38 cellular contexts compared by ENCODE assay signal in the genomic region with DNA sequence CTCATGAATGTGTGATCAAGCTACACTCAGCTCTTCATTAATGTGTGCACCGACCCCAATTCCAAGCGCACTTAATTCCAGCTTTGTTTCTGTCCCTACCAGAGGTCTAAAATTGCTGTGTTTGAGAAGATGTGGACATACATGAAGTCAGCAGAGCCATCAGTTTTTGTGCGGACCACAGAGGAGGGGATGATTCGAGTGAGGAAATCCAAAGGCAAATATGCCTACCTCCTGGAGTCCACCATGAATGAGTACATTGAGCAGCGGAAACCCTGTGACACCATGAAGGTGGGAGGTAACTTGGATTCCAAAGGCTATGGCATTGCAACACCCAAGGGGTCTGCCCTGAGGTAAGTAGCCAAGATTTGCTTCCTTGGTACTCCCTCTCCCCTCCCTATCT.
"Had no signal": no experiment of that assay in that cellular context is flagged by ENCODE, and none has a peak within 500 bp of the region (broad histone marks: within the 10 kb centered on the region; RNA-seq: fewer than 3 reads in every experiment).

No MANE protein-coding gene starts in this region.

- H3K27ac ChIP-seq: adrenal gland, ascending aorta, body of pancreas, brain microvascular endothelial cell, breast epithelium, cardiac muscle cell had no signal

- H3K27me3 ChIP-seq: adrenal gland, ascending aorta, body of pancreas, brain microvascular endothelial cell, breast epithelium, cardiac muscle cell had no signal

- H3K4me3 Mint-ChIP-seq: activated naive CD4-positive, alpha-beta T cell treated with anti-CD3 and anti-CD28 coated beads for 36 hours; activated naive CD4-positive, alpha-beta T cell treated with anti-CD3 and anti-CD28 coated beads, Interleukin-2, amount 10 ng/mL, durations not matched to agents 7 days and 5 days; activated naive CD4-positive, alpha-beta T cell treated with anti-CD3 and anti-CD28 coated beads, Interleukin-2, amount 50 U/mL, for 24 hours; activated naive CD8-positive, alpha-beta T cell; activated naive CD8-positive, alpha-beta T cell treated with anti-CD3 and anti-CD28 coated beads for 36 hours; activated naive CD8-positive, alpha-beta T cell treated with anti-CD3 and anti-CD28 coated beads, Interleukin-2, amount 10 ng/mL, durations not matched to agents 7 days and 5 days; activated naive CD8-positive, alpha-beta T cell treated with anti-CD3 and anti-CD28 coated beads, Interleukin-2, amount 50 U/mL, for 24 hours; activated T-cell treated with anti-CD3 and anti-CD28 coated beads, Interleukin-2, amount 50 U/mL, for 24 hours; activated T-cell treated with anti-CD3 and anti-CD28 coated beads, Interleukin-2, amount 50 U/mL, for 4 hours; activated T-cell treated with anti-CD3 and anti-CD28 coated beads, Interleukin-2, amount 50 U/mL, for 72 hours; activated T-helper 1 cell treated with anti-CD3 and anti-CD28 coated beads, Interleukin-12 subunit alpha, Interleukin-12 subunit beta, Interleukin-2, Interleukin-4 antibody, amounts not matched to agents 30 ng/mL and 10 ng/mL and 1 ng/mL, durations not matched to agents 14 hours and 24 hours and 36 hours; activated T-helper 17 cell treated with anti-CD3 and anti-CD28 coated beads, Interleukin-2, amount 50 U/mL, for 72 hours; brain; central memory CD8-positive, alpha-beta T cell had no signal

- H3K27ac Mint-ChIP-seq: activated naive CD4-positive, alpha-beta T cell treated with anti-CD3 and anti-CD28 coated beads for 36 hours; activated naive CD4-positive, alpha-beta T cell treated with anti-CD3 and anti-CD28 coated beads, Interleukin-2, amount 10 ng/mL, durations not matched to agents 7 days and 5 days; activated naive CD4-positive, alpha-beta T cell treated with anti-CD3 and anti-CD28 coated beads, Interleukin-2, amount 50 U/mL, for 24 hours; activated naive CD4-positive, alpha-beta T cell treated with anti-CD3 and anti-CD28 coated beads, Interleukin-2, amount 50 U/mL, for 72 hours; activated naive CD8-positive, alpha-beta T cell; activated naive CD8-positive, alpha-beta T cell treated with anti-CD3 and anti-CD28 coated beads for 36 hours; activated naive CD8-positive, alpha-beta T cell treated with anti-CD3 and anti-CD28 coated beads, Interleukin-2, amount 10 ng/mL, durations not matched to agents 7 days and 5 days; activated naive CD8-positive, alpha-beta T cell treated with anti-CD3 and anti-CD28 coated beads, Interleukin-2, amount 50 U/mL, for 24 hours; activated T-cell treated with anti-CD3 and anti-CD28 coated beads, Interleukin-2, amount 50 U/mL, for 24 hours; activated T-cell treated with anti-CD3 and anti-CD28 coated beads, Interleukin-2, amount 50 U/mL, for 72 hours; activated T-helper 1 cell treated with anti-CD3 and anti-CD28 coated beads, Interleukin-12 subunit alpha, Interleukin-12 subunit beta, Interleukin-2, Interleukin-4 antibody, amounts not matched to agents 30 ng/mL and 10 ng/mL and 1 ng/mL, durations not matched to agents 14 hours and 24 hours and 36 hours; activated T-helper 17 cell treated with anti-CD3 and anti-CD28 coated beads, Interleukin-2, amount 50 U/mL, for 72 hours; activated T-helper 2 cell treated with anti-CD3 and anti-CD28 coated beads, Interferon-gamma antibody, Interleukin-2, Interleukin-4, amounts not matched to agents 10 μg/mL and 5 μg/mL and 100 μg/mL, durations not matched to agents 14 hours and 24 hours and 36 hours; brain had no signal

- DNase-seq: activated effector memory CD4-positive, alpha-beta T cell treated with anti-CD3 and anti-CD28 coated beads, Interleukin-2, amount 50 U/mL, for 16 hours; activated effector memory CD4-positive, alpha-beta T cell treated with Interleukin-2 at 50 U/mL for 16 hours; activated gamma-delta T cell; activated gamma-delta T cell treated with Interleukin-2 at 50 U/mL for 16 hours; activated naive CD4-positive, alpha-beta T cell; activated naive CD4-positive, alpha-beta T cell treated with anti-CD3 and anti-CD28 coated beads for 36 hours; activated naive CD4-positive, alpha-beta T cell treated with anti-CD3 and anti-CD28 coated beads, Interleukin-2, amount 10 ng/mL, durations not matched to agents 7 days and 5 days; activated naive CD4-positive, alpha-beta T cell treated with anti-CD3 and anti-CD28 coated beads, Interleukin-2, amount 50 U/mL, for 16 hours; activated naive CD4-positive, alpha-beta T cell treated with Interleukin-2 at 50 U/mL for 16 hours; activated naive CD8-positive, alpha-beta T cell treated with anti-CD3 and anti-CD28 coated beads for 36 hours; activated naive CD8-positive, alpha-beta T cell treated with anti-CD3 and anti-CD28 coated beads, Interleukin-2, amount 10 ng/mL, durations not matched to agents 7 days and 5 days; activated naive CD8-positive, alpha-beta T cell treated with anti-CD3 and anti-CD28 coated beads, Interleukin-2, amount 50 U/mL, for 24 hours; activated T-cell treated with anti-CD3 and anti-CD28 coated beads for 4 hours; activated T-cell treated with anti-CD3 and anti-CD28 coated beads, Interleukin-2, amount 50 U/mL, for 1 hour; activated T-cell treated with anti-CD3 and anti-CD28 coated beads, Interleukin-2, amount 50 U/mL, for 24 hours; activated T-cell treated with anti-CD3 and anti-CD28 coated beads, Interleukin-2, amount 50 U/mL, for 4 hours; activated T-cell treated with anti-CD3 and anti-CD28 coated beads, Interleukin-2, amount 50 U/mL, for 72 hours; adrenal gland; amniotic stem cell; amygdala; anterior cingulate cortex; aorta; body of pancreas; brain microvascular endothelial cell; caudate nucleus; central memory CD4-positive, alpha-beta T cell; cerebellar nuclear complex had no signal

- H3K9me3 ChIP-seq: adrenal gland, ascending aorta, body of pancreas, breast epithelium had no signal

- H3K9me3 Mint-ChIP-seq: activated naive CD4-positive, alpha-beta T cell treated with anti-CD3 and anti-CD28 coated beads for 36 hours; activated naive CD4-positive, alpha-beta T cell treated with anti-CD3 and anti-CD28 coated beads, Interleukin-2, amount 10 ng/mL, durations not matched to agents 7 days and 5 days; activated naive CD4-positive, alpha-beta T cell treated with anti-CD3 and anti-CD28 coated beads, Interleukin-2, amount 50 U/mL, for 24 hours; activated naive CD4-positive, alpha-beta T cell treated with anti-CD3 and anti-CD28 coated beads, Interleukin-2, amount 50 U/mL, for 72 hours; activated naive CD8-positive, alpha-beta T cell treated with anti-CD3 and anti-CD28 coated beads for 36 hours; activated naive CD8-positive, alpha-beta T cell treated with anti-CD3 and anti-CD28 coated beads, Interleukin-2, amount 10 ng/mL, durations not matched to agents 7 days and 5 days; activated T-cell treated with anti-CD3 and anti-CD28 coated beads, Interleukin-2, amount 50 U/mL, for 24 hours; activated T-cell treated with anti-CD3 and anti-CD28 coated beads, Interleukin-2, amount 50 U/mL, for 4 hours; activated T-cell treated with anti-CD3 and anti-CD28 coated beads, Interleukin-2, amount 50 U/mL, for 72 hours; activated T-helper 1 cell treated with anti-CD3 and anti-CD28 coated beads, Interleukin-12 subunit alpha, Interleukin-12 subunit beta, Interleukin-2, Interleukin-4 antibody, amounts not matched to agents 30 ng/mL and 10 ng/mL and 1 ng/mL, durations not matched to agents 14 hours and 24 hours and 36 hours; activated T-helper 17 cell treated with anti-CD3 and anti-CD28 coated beads, Interleukin-2, amount 50 U/mL, for 72 hours; activated T-helper 2 cell treated with anti-CD3 and anti-CD28 coated beads, Interferon-gamma antibody, Interleukin-2, Interleukin-4, amounts not matched to agents 10 μg/mL and 5 μg/mL and 100 μg/mL, durations not matched to agents 14 hours and 24 hours and 36 hours; central memory CD8-positive, alpha-beta T cell had no signal

- H3K4me3 ChIP-seq: adrenal gland, ascending aorta, body of pancreas, breast epithelium, cardiac muscle cell had no signal

- H3K36me3 Mint-ChIP-seq: activated naive CD4-positive, alpha-beta T cell treated with anti-CD3 and anti-CD28 coated beads, Interleukin-2, amount 10 ng/mL, durations not matched to agents 7 days and 5 days; activated naive CD4-positive, alpha-beta T cell treated with anti-CD3 and anti-CD28 coated beads, Interleukin-2, amount 50 U/mL, for 24 hours; activated naive CD4-positive, alpha-beta T cell treated with anti-CD3 and anti-CD28 coated beads, Interleukin-2, amount 50 U/mL, for 72 hours; activated naive CD8-positive, alpha-beta T cell; activated naive CD8-positive, alpha-beta T cell treated with anti-CD3 and anti-CD28 coated beads for 36 hours; activated naive CD8-positive, alpha-beta T cell treated with anti-CD3 and anti-CD28 coated beads, Interleukin-2, amount 10 ng/mL, durations not matched to agents 7 days and 5 days had no signal

- H3K4me1 ChIP-seq: adrenal gland, ascending aorta, body of pancreas, breast epithelium had no signal

- H3K27me3 Mint-ChIP-seq: activated naive CD4-positive, alpha-beta T cell treated with anti-CD3 and anti-CD28 coated beads, Interleukin-2, amount 10 ng/mL, durations not matched to agents 7 days and 5 days; activated naive CD4-positive, alpha-beta T cell treated with anti-CD3 and anti-CD28 coated beads, Interleukin-2, amount 50 U/mL, for 24 hours; activated naive CD8-positive, alpha-beta T cell treated with anti-CD3 and anti-CD28 coated beads, Interleukin-2, amount 10 ng/mL, durations not matched to agents 7 days and 5 days; activated naive CD8-positive, alpha-beta T cell treated with anti-CD3 and anti-CD28 coated beads, Interleukin-2, amount 50 U/mL, for 24 hours; activated T-cell treated with anti-CD3 and anti-CD28 coated beads, Interleukin-2, amount 50 U/mL, for 24 hours; activated T-helper 17 cell treated with anti-CD3 and anti-CD28 coated beads, Interleukin-2, amount 50 U/mL, for 72 hours; brain had no signal

- H3K4me1 Mint-ChIP-seq: activated naive CD4-positive, alpha-beta T cell treated with anti-CD3 and anti-CD28 coated beads, Interleukin-2, amount 10 ng/mL, durations not matched to agents 7 days and 5 days; activated naive CD4-positive, alpha-beta T cell treated with anti-CD3 and anti-CD28 coated beads, Interleukin-2, amount 50 U/mL, for 24 hours; activated naive CD8-positive, alpha-beta T cell treated with anti-CD3 and anti-CD28 coated beads for 36 hours; activated naive CD8-positive, alpha-beta T cell treated with anti-CD3 and anti-CD28 coated beads, Interleukin-2, amount 10 ng/mL, durations not matched to agents 7 days and 5 days; activated naive CD8-positive, alpha-beta T cell treated with anti-CD3 and anti-CD28 coated beads, Interleukin-2, amount 50 U/mL, for 24 hours; activated T-helper 17 cell treated with anti-CD3 and anti-CD28 coated beads, Interleukin-2, amount 50 U/mL, for 72 hours; central memory CD8-positive, alpha-beta T cell had no signal

- ATAC-seq: activated naive CD4-positive, alpha-beta T cell treated with anti-CD3 and anti-CD28 coated beads, Interleukin-2, amount 50 U/mL, for 72 hours; activated naive CD8-positive, alpha-beta T cell treated with anti-CD3 and anti-CD28 coated beads, Interleukin-2, amount 50 U/mL, for 24 hours; activated T-cell treated with anti-CD3 and anti-CD28 coated beads, Interleukin-2, amount 50 U/mL, for 4 hours; activated T-cell treated with anti-CD3 and anti-CD28 coated beads, Interleukin-2, amount 50 U/mL, for 72 hours; activated T-helper 17 cell treated with anti-CD3 and anti-CD28 coated beads, Interleukin-2, amount 50 U/mL, for 72 hours; body of pancreas had no signal

- H3K36me3 ChIP-seq: adrenal gland, ascending aorta, brain microvascular endothelial cell, breast epithelium, cardiac muscle cell had no signal
